In genomic region chr17:21738185-21738584, GRCh38 we compare ENCODE assay signal across 16 cellular contexts. TPM values are rescaled to one million over a fixed set of nuclear protein-coding genes. Genes with fewer than 3 reads are reported as not detected.
"Had no signal": no experiment of that assay in that cellular context is flagged by ENCODE, and none has a peak within 500 bp of the region (broad histone marks: within the 10 kb centered on the region; RNA-seq: fewer than 3 reads in every experiment).

No MANE protein-coding gene starts in this region.

RNA-seq across cellular contexts. Expression of gene KCNJ18, which starts 45.9 kb away (rescaled TPM):
- total RNA-seq: naive thymus-derived CD8-positive, alpha-beta T cell; natural killer cell treated with Interleukin-12 subunit alpha and Interleukin-12 subunit beta and Interleukin-15 and Interleukin-18, amount 100 ng/mL, for 72 hours; neural crest cell; omental fat pad; osteocyte; pancreas; posterior vena cava; prostate gland; pulmonary artery endothelial cell; right atrium auricular region; sciatic nerve; smooth muscle cell; spleen; transverse colon; ureter; vagina had no signal
- polyA plus RNA-seq: naive thymus-derived CD8-positive, alpha-beta T cell; pancreas; smooth muscle cell; spleen had no signal
